ENCODE assay signal across 10 cellular contexts in genomic region chrX:37796805-37797204, GRCh38. TPM values are rescaled to one million over a fixed set of nuclear protein-coding genes. Genes with fewer than 3 reads are reported as not detected.
DNase-seq lines count a peak whose midpoint lies in the region; ATAC-seq and TF ChIP-seq lines count a peak whose summit lies in the region.
"Had no signal": no experiment of that assay in that cellular context is flagged by ENCODE, and none has a peak within 500 bp of the region (broad histone marks: within the 10 kb centered on the region; RNA-seq: fewer than 3 reads in every experiment).

No MANE protein-coding gene starts in this region.

- H3K27ac Mint-ChIP-seq in activated naive CD4-positive, alpha-beta T cell treated with anti-CD3 and anti-CD28 coated beads for 36 hours, result no peak overlapping the region
- H3K27ac Mint-ChIP-seq in activated T-helper 17 cell treated with anti-CD3 and anti-CD28 coated beads, Interleukin-2, amount 50 U/mL, for 72 hours, result no peak overlapping the region

- TF ChIP-seq CTCF in transverse colon (IDR thresholded peaks at IDR 0.05) (no peak), colonic mucosa (IDR thresholded peaks at IDR 0.05) (no peak)

- H3K4me3 ChIP-seq in transverse colon (no peak overlapping the region), colonic mucosa (no peak overlapping the region)
- H3K4me3 ChIP-seq: A549 had no signal

- no peak overlapping the region for H3K9ac ChIP-seq in colonic mucosa (ENCODE audit: low read depth in 2 of 2, low read length in 2 of 2)

- TF ChIP-seq EP300 in transverse colon (IDR thresholded peaks at IDR 0.05; ENCODE audit: low read depth), result no peak

- DNase-seq in activated naive CD4-positive, alpha-beta T cell treated with anti-CD3 and anti-CD28 coated beads for 36 hours, result peak; percentile 14
- DNase-seq in activated naive CD4-positive, alpha-beta T cell (lab: John Stamatoyannopoulos, UW), result no peak
- DNase-seq in transverse colon (peak; percentile 15), kidney glomerular epithelial cell (lab: John Stamatoyannopoulos, UW) (no peak), colonic mucosa (no peak)
- no peak for DNase-seq in activated effector memory CD4-positive, alpha-beta T cell treated with anti-CD3 and anti-CD28 coated beads, Interleukin-2, amount 50 U/mL, for 16 hours
- DNase-seq: activated CD4-positive, alpha-beta T cell treated with anti-CD3 and anti-CD28 coated beads, Interleukin-2, amount 50 U/mL, for 48 hours had no signal

- ATAC-seq in HG03354 (IDR thresholded peaks at IDR 0.05; ENCODE audit: poor library complexity, severe bottlenecking, unreplicated experiment), result peak; percentile 74
- ATAC-seq in activated T-helper 17 cell treated with anti-CD3 and anti-CD28 coated beads, Interleukin-2, amount 50 U/mL, for 72 hours (replicated peaks), result peak; percentile 45
- ATAC-seq: A549 had no signal

- no peaks in the 10 kb centered on the region for H3K9me3 Mint-ChIP-seq in activated naive CD4-positive, alpha-beta T cell treated with anti-CD3 and anti-CD28 coated beads for 36 hours
- no peaks in the 10 kb centered on the region for H3K9me3 Mint-ChIP-seq in activated T-helper 17 cell treated with anti-CD3 and anti-CD28 coated beads, Interleukin-2, amount 50 U/mL, for 72 hours

- H3K36me3 Mint-ChIP-seq in activated naive CD4-positive, alpha-beta T cell treated with anti-CD3 and anti-CD28 coated beads for 36 hours (ENCODE audit: low read depth), result no peaks in the 10 kb centered on the region
- no peaks in the 10 kb centered on the region for H3K36me3 Mint-ChIP-seq in activated T-helper 17 cell treated with anti-CD3 and anti-CD28 coated beads, Interleukin-2, amount 50 U/mL, for 72 hours (ENCODE audit: low read depth)

- H3K4me1 ChIP-seq in transverse colon, result no peaks in the 10 kb centered on the region
- H3K4me1 ChIP-seq in colonic mucosa, result no peaks in the 10 kb centered on the region
- H3K4me1 ChIP-seq: A549 had no signal

- H3K36me3 ChIP-seq in transverse colon (no peaks in the 10 kb centered on the region), colonic mucosa (no peaks in the 10 kb centered on the region)

- TF ChIP-seq POLR2A in transverse colon (IDR thresholded peaks at IDR 0.05), result no peak

- H3K27me3 Mint-ChIP-seq in activated naive CD4-positive, alpha-beta T cell treated with anti-CD3 and anti-CD28 coated beads for 36 hours (ENCODE audit: low read depth), result no peaks in the 10 kb centered on the region
- no peaks in the 10 kb centered on the region for H3K27me3 Mint-ChIP-seq in activated T-helper 17 cell treated with anti-CD3 and anti-CD28 coated beads, Interleukin-2, amount 50 U/mL, for 72 hours

- no peaks in the 10 kb centered on the region for H3K9me3 ChIP-seq in transverse colon
- no peaks in the 10 kb centered on the region for H3K9me3 ChIP-seq in colonic mucosa
- H3K9me3 ChIP-seq: A549 had no signal

- intact Hi-C loops in activated naive CD4-positive, alpha-beta T cell treated with anti-CD3 and anti-CD28 coated beads for 36 hours (cut with micrococcal nuclease), result loop anchor here (2.0 kb wide), 2 partner anchors 42 to 50 kb away; no protein-coding TSS in a partner anchor
- intact Hi-C loops in transverse colon (cut with DNase I; ENCODE audit: low total_unique reads), result no loop called here
- intact Hi-C loops in colonic mucosa (cut with DNase I), result no loop called here

- H3K27ac ChIP-seq in transverse colon (no peak overlapping the region), colonic mucosa (no peak overlapping the region)
- H3K27ac ChIP-seq: A549 had no signal

- H3K4me3 Mint-ChIP-seq in activated naive CD4-positive, alpha-beta T cell treated with anti-CD3 and anti-CD28 coated beads for 36 hours, result no peak overlapping the region
- H3K4me3 Mint-ChIP-seq in activated T-helper 17 cell treated with anti-CD3 and anti-CD28 coated beads, Interleukin-2, amount 50 U/mL, for 72 hours, result no peak overlapping the region

- in situ Hi-C loops in transverse colon (cut with MboI; ENCODE audit: low pct_ligation_motif_present in 1 of 4, low pct_unique_long_range_greater_than_20kb in 1 of 4, low sequenced_read_pairs in 3 of 4), result no loop called here

- H3K27me3 ChIP-seq in transverse colon, result no peaks in the 10 kb centered on the region
- no peaks in the 10 kb centered on the region for H3K27me3 ChIP-seq in colonic mucosa

- CTCF ChIA-PET in activated naive CD4-positive, alpha-beta T cell treated with anti-CD3 and anti-CD28 coated beads for 36 hours (lab: Charles Lee), result no interaction called here

- H3K4me1 Mint-ChIP-seq in activated naive CD4-positive, alpha-beta T cell treated with anti-CD3 and anti-CD28 coated beads for 36 hours (ENCODE audit: low read depth), result peaks cover 18% of the 10 kb centered on the region
- peaks cover 4% of the 10 kb centered on the region for H3K4me1 Mint-ChIP-seq in activated T-helper 17 cell treated with anti-CD3 and anti-CD28 coated beads, Interleukin-2, amount 50 U/mL, for 72 hours

RNA-seq across cellular contexts. Expression of gene CYBB, which starts 16.9 kb away (rescaled TPM):
- total RNA-seq in activated naive CD4-positive, alpha-beta T cell treated with anti-CD3 and anti-CD28 coated beads for 36 hours, result under 1 TPM in 1 of 2 experiments, not detected in 1; 0.07 TPM
- under 1 TPM in 1 of 2 donors, not detected in 1; 0.24 TPM for total RNA-seq in activated T-helper 17 cell treated with anti-CD3 and anti-CD28 coated beads, Interleukin-2, amount 50 U/mL, for 72 hours
- 10 to 100 TPM in 3 of 4 donors, 1 to 10 TPM in 1; 3.8 to 21.7 (median 14.9) TPM for total RNA-seq in transverse colon
- total RNA-seq in colonic mucosa, result 10 to 100 TPM in 1 of 2 donors, 1 to 10 TPM in 1; 7.7 to 18.6 TPM

RNA-seq across cellular contexts. Expression of gene DYNLT3, which starts 50.6 kb away (rescaled TPM):
- total RNA-seq in activated naive CD4-positive, alpha-beta T cell treated with anti-CD3 and anti-CD28 coated beads for 36 hours, result 10 to 100 TPM; 11.8 to 14.4 TPM
- 10 to 100 TPM; 16.9 to 55.8 TPM for total RNA-seq in activated T-helper 17 cell treated with anti-CD3 and anti-CD28 coated beads, Interleukin-2, amount 50 U/mL, for 72 hours
- 10 to 100 TPM in 3 of 4 donors, 1 to 10 TPM in 1; 9.7 to 61.3 (median 25.9) TPM for total RNA-seq in transverse colon
- 10 to 100 TPM; 17.2 to 22.2 TPM for total RNA-seq in colonic mucosa

Comparison
In these comparisons a context has a peak if more than half of its experiments do, and no peak if none do; other contexts are left out.
1. DNase-seq: peak in activated naive CD4-positive, alpha-beta T cell treated with anti-CD3 and anti-CD28 coated beads for 36 hours (single experiment) and transverse colon (single experiment); none in activated naive CD4-positive, alpha-beta T cell (0 of 4), activated effector memory CD4-positive, alpha-beta T cell treated with anti-CD3 and anti-CD28 coated beads, Interleukin-2, amount 50 U/mL, for 16 hours (single experiment), kidney glomerular epithelial cell (single experiment) and colonic mucosa (single experiment).